Comparison of ENCODE assay signal across 1 cellular context in the genomic region with DNA sequence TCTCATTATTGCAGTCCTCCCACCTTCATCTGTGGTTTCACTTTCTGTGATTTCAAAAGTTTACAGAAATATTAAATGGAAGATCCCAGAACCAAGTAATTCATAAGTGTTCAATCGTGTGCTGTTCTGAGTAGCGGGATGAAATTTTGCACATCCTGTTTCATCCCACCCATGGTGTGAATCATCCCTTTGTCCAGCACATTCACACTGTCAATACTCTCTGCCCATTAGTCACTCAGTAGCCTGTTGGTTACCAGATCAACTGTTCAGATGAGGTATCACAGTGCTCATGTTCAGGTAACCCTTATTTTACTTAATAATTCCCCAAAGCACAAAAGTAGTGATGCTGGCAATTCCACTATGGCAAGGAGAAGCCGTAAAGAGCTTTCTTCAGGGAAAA.
A peak's percentile ranks its signal among the peaks of the same experiment; 100 is the strongest.
TF ChIP-seq lines count a peak whose summit lies in the region.

No MANE protein-coding gene starts in this region.

TF ChIP-seq in HepG2, 621 proteins besides CTCF, POLR2A, EP300 and RAD21 (continued from another document):
- TF ChIP-seq YEATS4 (CRISPR knock-in tag; IDR thresholded peaks at IDR 0.05; ENCODE audit: borderline replicate concordance) (no peak), FOXA1 (IDR thresholded peaks at IDR 0.05) (no peak), FOXA1 (CRISPR knock-in tag; IDR thresholded peaks at IDR 0.05) (no peak)
- TF ChIP-seq, protein P1, sequence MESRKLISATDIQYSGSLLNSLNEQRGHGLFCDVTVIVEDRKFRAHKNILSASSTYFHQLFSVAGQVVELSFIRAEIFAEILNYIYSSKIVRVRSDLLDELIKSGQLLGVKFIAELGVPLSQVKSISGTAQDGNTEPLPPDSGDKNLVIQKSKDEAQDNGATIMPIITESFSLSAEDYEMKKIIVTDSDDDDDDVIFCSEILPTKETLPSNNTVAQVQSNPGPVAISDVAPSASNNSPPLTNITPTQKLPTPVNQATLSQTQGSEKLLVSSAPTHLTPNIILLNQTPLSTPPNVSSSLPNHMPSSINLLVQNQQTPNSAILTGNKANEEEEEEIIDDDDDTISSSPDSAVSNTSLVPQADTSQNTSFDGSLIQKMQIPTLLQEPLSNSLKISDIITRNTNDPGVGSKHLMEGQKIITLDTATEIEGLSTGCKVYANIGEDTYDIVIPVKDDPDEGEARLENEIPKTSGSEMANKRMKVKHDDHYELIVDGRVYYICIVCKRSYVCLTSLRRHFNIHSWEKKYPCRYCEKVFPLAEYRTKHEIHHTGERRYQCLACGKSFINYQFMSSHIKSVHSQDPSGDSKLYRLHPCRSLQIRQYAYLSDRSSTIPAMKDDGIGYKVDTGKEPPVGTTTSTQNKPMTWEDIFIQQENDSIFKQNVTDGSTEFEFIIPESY (CRISPR knock-in tag; IDR thresholded peaks at IDR 0.05) = peak; percentile 25; the same call in 1 of the 2 replicates
- TF ChIP-seq, protein P2, sequence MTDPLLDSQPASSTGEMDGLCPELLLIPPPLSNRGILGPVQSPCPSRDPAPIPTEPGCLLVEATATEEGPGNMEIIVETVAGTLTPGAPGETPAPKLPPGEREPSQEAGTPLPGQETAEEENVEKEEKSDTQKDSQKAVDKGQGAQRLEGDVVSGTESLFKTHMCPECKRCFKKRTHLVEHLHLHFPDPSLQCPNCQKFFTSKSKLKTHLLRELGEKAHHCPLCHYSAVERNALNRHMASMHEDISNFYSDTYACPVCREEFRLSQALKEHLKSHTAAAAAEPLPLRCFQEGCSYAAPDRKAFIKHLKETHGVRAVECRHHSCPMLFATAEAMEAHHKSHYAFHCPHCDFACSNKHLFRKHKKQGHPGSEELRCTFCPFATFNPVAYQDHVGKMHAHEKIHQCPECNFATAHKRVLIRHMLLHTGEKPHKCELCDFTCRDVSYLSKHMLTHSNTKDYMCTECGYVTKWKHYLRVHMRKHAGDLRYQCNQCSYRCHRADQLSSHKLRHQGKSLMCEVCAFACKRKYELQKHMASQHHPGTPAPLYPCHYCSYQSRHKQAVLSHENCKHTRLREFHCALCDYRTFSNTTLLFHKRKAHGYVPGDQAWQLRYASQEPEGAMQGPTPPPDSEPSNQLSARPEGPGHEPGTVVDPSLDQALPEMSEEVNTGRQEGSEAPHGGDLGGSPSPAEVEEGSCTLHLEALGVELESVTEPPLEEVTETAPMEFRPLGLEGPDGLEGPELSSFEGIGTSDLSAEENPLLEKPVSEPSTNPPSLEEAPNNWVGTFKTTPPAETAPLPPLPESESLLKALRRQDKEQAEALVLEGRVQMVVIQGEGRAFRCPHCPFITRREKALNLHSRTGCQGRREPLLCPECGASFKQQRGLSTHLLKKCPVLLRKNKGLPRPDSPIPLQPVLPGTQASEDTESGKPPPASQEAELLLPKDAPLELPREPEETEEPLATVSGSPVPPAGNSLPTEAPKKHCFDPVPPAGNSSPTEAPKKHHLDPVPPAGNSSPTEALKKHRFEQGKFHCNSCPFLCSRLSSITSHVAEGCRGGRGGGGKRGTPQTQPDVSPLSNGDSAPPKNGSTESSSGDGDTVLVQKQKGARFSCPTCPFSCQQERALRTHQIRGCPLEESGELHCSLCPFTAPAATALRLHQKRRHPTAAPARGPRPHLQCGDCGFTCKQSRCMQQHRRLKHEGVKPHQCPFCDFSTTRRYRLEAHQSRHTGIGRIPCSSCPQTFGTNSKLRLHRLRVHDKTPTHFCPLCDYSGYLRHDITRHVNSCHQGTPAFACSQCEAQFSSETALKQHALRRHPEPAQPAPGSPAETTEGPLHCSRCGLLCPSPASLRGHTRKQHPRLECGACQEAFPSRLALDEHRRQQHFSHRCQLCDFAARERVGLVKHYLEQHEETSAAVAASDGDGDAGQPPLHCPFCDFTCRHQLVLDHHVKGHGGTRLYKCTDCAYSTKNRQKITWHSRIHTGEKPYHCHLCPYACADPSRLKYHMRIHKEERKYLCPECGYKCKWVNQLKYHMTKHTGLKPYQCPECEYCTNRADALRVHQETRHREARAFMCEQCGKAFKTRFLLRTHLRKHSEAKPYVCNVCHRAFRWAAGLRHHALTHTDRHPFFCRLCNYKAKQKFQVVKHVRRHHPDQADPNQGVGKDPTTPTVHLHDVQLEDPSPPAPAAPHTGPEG (CRISPR knock-in tag; IDR thresholded peaks at IDR 0.05) = no peak
- TF ChIP-seq, protein P3, sequence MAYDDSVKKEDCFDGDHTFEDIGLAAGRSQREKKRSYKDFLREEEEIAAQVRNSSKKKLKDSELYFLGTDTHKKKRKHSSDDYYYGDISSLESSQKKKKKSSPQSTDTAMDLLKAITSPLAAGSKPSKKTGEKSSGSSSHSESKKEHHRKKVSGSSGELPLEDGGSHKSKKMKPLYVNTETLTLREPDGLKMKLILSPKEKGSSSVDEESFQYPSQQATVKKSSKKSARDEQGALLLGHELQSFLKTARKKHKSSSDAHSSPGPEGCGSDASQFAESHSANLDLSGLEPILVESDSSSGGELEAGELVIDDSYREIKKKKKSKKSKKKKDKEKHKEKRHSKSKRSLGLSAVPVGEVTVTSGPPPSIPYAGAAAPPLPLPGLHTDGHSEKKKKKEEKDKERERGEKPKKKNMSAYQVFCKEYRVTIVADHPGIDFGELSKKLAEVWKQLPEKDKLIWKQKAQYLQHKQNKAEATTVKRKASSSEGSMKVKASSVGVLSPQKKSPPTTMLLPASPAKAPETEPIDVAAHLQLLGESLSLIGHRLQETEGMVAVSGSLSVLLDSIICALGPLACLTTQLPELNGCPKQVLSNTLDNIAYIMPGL (CRISPR knock-in tag; IDR thresholded peaks at IDR 0.05; ENCODE audit: borderline replicate concordance in 1 of 2, low read depth in 1 of 2) = no peak
